Comparison of ENCODE assay signal across 23 cellular contexts in the genomic region with DNA sequence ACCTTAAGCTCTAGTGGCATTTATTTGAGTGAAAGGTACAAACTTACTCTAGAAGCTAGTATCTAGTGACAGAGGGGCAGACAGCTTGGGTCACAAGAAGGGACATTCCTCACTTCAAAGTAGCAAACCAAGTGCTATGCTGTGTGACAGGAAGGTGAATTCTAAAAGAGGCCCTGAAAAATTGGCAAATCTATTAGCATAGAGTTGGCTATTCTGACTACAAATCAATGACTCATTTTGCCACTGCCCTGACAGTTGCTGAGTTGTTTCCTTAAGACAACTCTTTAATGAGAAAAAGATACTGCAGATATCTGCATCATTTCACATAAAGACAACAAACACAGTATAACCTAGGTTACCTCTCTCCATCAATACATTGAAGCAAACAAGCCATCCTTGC.
DNase-seq lines count a peak whose midpoint lies in the region; ATAC-seq, FAIRE-seq and TF ChIP-seq lines count a peak whose summit lies in the region.
"Had no signal": no experiment of that assay in that cellular context is flagged by ENCODE, and none has a peak within 500 bp of the region (broad histone marks: within the 10 kb centered on the region; RNA-seq: fewer than 3 reads in every experiment).

No MANE protein-coding gene starts in this region.

- no peaks in the 10 kb centered on the region for H3K36me3 ChIP-seq in GM12878 (ENCODE audit: control insufficient read depth in 2 of 2, insufficient read depth in 2 of 2, low read length in 1 of 2)
- H3K36me3 ChIP-seq: HAP-1 had no signal

- H3K36me3 Mint-ChIP-seq in activated T-cell treated with anti-CD3 and anti-CD28 coated beads, Interleukin-2, amount 50 U/mL, for 4 hours (ENCODE audit: insufficient read depth) = no peaks in the 10 kb centered on the region
- no peaks in the 10 kb centered on the region for H3K36me3 Mint-ChIP-seq in activated naive CD8-positive, alpha-beta T cell treated with anti-CD3 and anti-CD28 coated beads, Interleukin-2, amount 50 U/mL, for 24 hours (ENCODE audit: low read depth)
- no peaks in the 10 kb centered on the region for H3K36me3 Mint-ChIP-seq in activated CD4-positive, alpha-beta memory T cell treated with anti-CD3 and anti-CD28 coated beads, Interleukin-2, amount 10 ng/mL, durations not matched to agents 7 days and 5 days (ENCODE audit: low read depth)
- H3K36me3 Mint-ChIP-seq: IgD-negative memory B cell had no signal

- peak; percentile 48 for ATAC-seq in GM12878
- peak; percentile 53 for ATAC-seq in foreskin keratinocyte
- ATAC-seq in activated T-cell treated with anti-CD3 and anti-CD28 coated beads, Interleukin-2, amount 50 U/mL, for 4 hours = no peak
- no peak for ATAC-seq in activated naive CD8-positive, alpha-beta T cell treated with anti-CD3 and anti-CD28 coated beads, Interleukin-2, amount 50 U/mL, for 24 hours
- ATAC-seq: Panc1, SK-N-SH treated with all-trans-retinoic acid at 6 μM for 48 hours had no signal

- H3K4me1 ChIP-seq in GM12878 (ENCODE audit: control insufficient read depth, insufficient read depth, low read length) (no peaks in the 10 kb centered on the region), foreskin keratinocyte (no peaks in the 10 kb centered on the region)
- H3K4me1 ChIP-seq: HAP-1 had no signal

- DNase-seq in HT-29 (ENCODE audit: low spot score) (peak; percentile 16), GM12878 (ENCODE audit: low read depth, low spot score) (no peak), foreskin keratinocyte (peak; percentile 6 to 20)
- no peak for DNase-seq in activated T-cell treated with anti-CD3 and anti-CD28 coated beads, Interleukin-2, amount 50 U/mL, for 4 hours
- DNase-seq in activated naive CD8-positive, alpha-beta T cell treated with anti-CD3 and anti-CD28 coated beads, Interleukin-2, amount 50 U/mL, for 24 hours = no peak
- DNase-seq in activated CD4-positive, alpha-beta T cell treated with anti-CD3 and anti-CD28 coated beads, Interleukin-2, amount 50 U/mL, for 1 hour = no peak
- no peak for DNase-seq in activated CD4-positive, alpha-beta memory T cell treated with anti-CD3 and anti-CD28 coated beads, Interleukin-2, amount 10 ng/mL, durations not matched to agents 7 days and 5 days
- DNase-seq: Calu3; CD8-positive, alpha-beta memory T cell; MV-4-11; NCI-H1105 treated with DMSO at 0.1 percent for 48 hours; NCI-H2029 treated with DMSO at 0.1 percent for 48 hours; NCI-H226; NCI-H510A treated with DMSO at 0.1 percent for 48 hours; NCI-H748 treated with DMSO at 0.1 percent for 48 hours had no signal

- no peaks in the 10 kb centered on the region for H4K20me1 ChIP-seq in GM12878 (ENCODE audit: control insufficient read depth, insufficient read depth)

- RAD21 ChIA-PET in GM12878 (lab: Charles Lee; ENCODE audit: unreplicated experiment) = interaction anchor here (1.1 kb wide), 1 partner anchor 38 kb away, joined by 3 read pairs; no protein-coding TSS in a partner anchor

- H3K79me2 ChIP-seq in GM12878 (ENCODE audit: control insufficient read depth, insufficient read depth, low read length) = no peaks in the 10 kb centered on the region

- POLR2A ChIA-PET in GM12878 (lab: Charles Lee) = no interaction called here
- POLR2A ChIA-PET in activated CD4-positive, alpha-beta memory T cell treated with anti-CD3 and anti-CD28 coated beads, Interleukin-2, amount 10 ng/mL, durations not matched to agents 7 days and 5 days (lab: Charles Lee) = no interaction called here

- SMC1A ChIA-PET in GM12878 (lab: Charles Lee; ENCODE audit: uncharacterized antibody, unreplicated experiment) = no interaction called here

- H3K27ac Mint-ChIP-seq in activated naive CD8-positive, alpha-beta T cell treated with anti-CD3 and anti-CD28 coated beads, Interleukin-2, amount 50 U/mL, for 24 hours = no peak overlapping the region
- H3K27ac Mint-ChIP-seq in activated CD4-positive, alpha-beta memory T cell treated with anti-CD3 and anti-CD28 coated beads, Interleukin-2, amount 10 ng/mL, durations not matched to agents 7 days and 5 days = no peak overlapping the region
- H3K27ac Mint-ChIP-seq: CD8-positive, alpha-beta memory T cell; IgD-negative memory B cell had no signal

- H3K4me3 Mint-ChIP-seq in activated T-cell treated with anti-CD3 and anti-CD28 coated beads, Interleukin-2, amount 50 U/mL, for 4 hours = no peak overlapping the region
- H3K4me3 Mint-ChIP-seq in activated naive CD8-positive, alpha-beta T cell treated with anti-CD3 and anti-CD28 coated beads, Interleukin-2, amount 50 U/mL, for 24 hours = no peak overlapping the region
- no peak overlapping the region for H3K4me3 Mint-ChIP-seq in activated CD4-positive, alpha-beta memory T cell treated with anti-CD3 and anti-CD28 coated beads, Interleukin-2, amount 10 ng/mL, durations not matched to agents 7 days and 5 days
- H3K4me3 Mint-ChIP-seq: CD8-positive, alpha-beta memory T cell; IgD-negative memory B cell had no signal

- TF ChIP-seq RAD21 in GM12878 (IDR thresholded peaks at IDR 0.05; ENCODE audit: insufficient read depth, low read depth, low read length) = no peak

- H3K4me2 ChIP-seq in GM12878 (ENCODE audit: control insufficient read depth, insufficient read depth) = no peak overlapping the region

- TF ChIP-seq EP300 in GM12878 (IDR thresholded peaks at IDR 0.05; ENCODE audit: borderline replicate concordance in 1 of 2, control insufficient read depth in 1 of 2, low read depth in 2 of 2, low read length in 2 of 2) = no peak

- no peak for TF ChIP-seq CTCF in 22Rv1 (IDR thresholded peaks at IDR 0.05)
- TF ChIP-seq CTCF in GM12878 (IDR thresholded peaks at IDR 0.05 in 2 of 3, conservative IDR thresholded peaks at IDR 0.05 in 1 of 3; ENCODE audit: control insufficient read depth in 2 of 3, extremely low read depth in 1 of 3, insufficient read depth in 1 of 3, low read depth in 3 of 3, low read length in 3 of 3) = no peak
- TF ChIP-seq CTCF in foreskin keratinocyte (conservative IDR thresholded peaks at IDR 0.05) = no peak

- no peaks in the 10 kb centered on the region for H3K4me1 Mint-ChIP-seq in activated T-cell treated with anti-CD3 and anti-CD28 coated beads, Interleukin-2, amount 50 U/mL, for 4 hours (ENCODE audit: low read depth)
- no peaks in the 10 kb centered on the region for H3K4me1 Mint-ChIP-seq in activated naive CD8-positive, alpha-beta T cell treated with anti-CD3 and anti-CD28 coated beads, Interleukin-2, amount 50 U/mL, for 24 hours
- H3K4me1 Mint-ChIP-seq in activated CD4-positive, alpha-beta memory T cell treated with anti-CD3 and anti-CD28 coated beads, Interleukin-2, amount 10 ng/mL, durations not matched to agents 7 days and 5 days = no peaks in the 10 kb centered on the region
- H3K4me1 Mint-ChIP-seq: CD8-positive, alpha-beta memory T cell; IgD-negative memory B cell had no signal

- CTCF ChIA-PET in GM12878 (lab: Yijun Ruan, JAX) = no interaction called here
- CTCF ChIA-PET in activated CD4-positive, alpha-beta memory T cell treated with anti-CD3 and anti-CD28 coated beads, Interleukin-2, amount 10 ng/mL, durations not matched to agents 7 days and 5 days (lab: Charles Lee) = no interaction called here

- H2AFZ ChIP-seq in GM12878 (ENCODE audit: control insufficient read depth, low read depth, low read length) = no peak overlapping the region

- peak overlapping the region; percentile 53; the same call in 1 of the 2 replicates for H3K27ac ChIP-seq in 22Rv1
- no peak overlapping the region for H3K27ac ChIP-seq in GM12878 (ENCODE audit: control insufficient read depth, insufficient read depth)
- H3K27ac ChIP-seq in foreskin keratinocyte = no peak overlapping the region
- H3K27ac ChIP-seq: C4-2B, HL-60 had no signal

- H3K9me3 Mint-ChIP-seq in activated T-cell treated with anti-CD3 and anti-CD28 coated beads, Interleukin-2, amount 50 U/mL, for 4 hours = peaks cover 20% of the 10 kb centered on the region
- peaks cover 12% of the 10 kb centered on the region for H3K9me3 Mint-ChIP-seq in activated naive CD8-positive, alpha-beta T cell treated with anti-CD3 and anti-CD28 coated beads, Interleukin-2, amount 50 U/mL, for 24 hours
- H3K9me3 Mint-ChIP-seq in activated CD4-positive, alpha-beta memory T cell treated with anti-CD3 and anti-CD28 coated beads, Interleukin-2, amount 10 ng/mL, durations not matched to agents 7 days and 5 days = peaks cover 12% of the 10 kb centered on the region

- no peaks in the 10 kb centered on the region for H3K9me3 ChIP-seq in GM12878 (replicated peaks; ENCODE audit: control insufficient read depth, insufficient read depth, low read length)
- H3K9me3 ChIP-seq: HAP-1 had no signal

- BruUV-seq in GM12878 (replicated peaks; lab: Mats Ljungman, UMichigan) = no TSS peak

- no peaks in the 10 kb centered on the region for H3K27me3 ChIP-seq in GM12878 (replicated peaks in 1 of 2; ENCODE audit: control insufficient read depth in 2 of 2, insufficient read depth in 2 of 2, low read length in 1 of 2)
- H3K27me3 ChIP-seq in foreskin keratinocyte = no peaks in the 10 kb centered on the region

- no peak overlapping the region for H3K9ac ChIP-seq in GM12878 (ENCODE audit: control insufficient read depth, insufficient read depth, low read length)

- in situ Hi-C loops in GM12878 (cut with MboI) = no loop called here

- no peak for TF ChIP-seq POLR2A in GM12878 (IDR thresholded peaks at IDR 0.05; ENCODE audit: low read depth, low read length)

- FAIRE-seq in GM12878 (lab: Jason Lieb, UNC) = no peak
- FAIRE-seq: A204.1 had no signal

- no peaks in the 10 kb centered on the region for H3K27me3 Mint-ChIP-seq in activated T-cell treated with anti-CD3 and anti-CD28 coated beads, Interleukin-2, amount 50 U/mL, for 4 hours (ENCODE audit: low read depth)
- no peaks in the 10 kb centered on the region for H3K27me3 Mint-ChIP-seq in activated naive CD8-positive, alpha-beta T cell treated with anti-CD3 and anti-CD28 coated beads, Interleukin-2, amount 50 U/mL, for 24 hours
- H3K27me3 Mint-ChIP-seq in activated CD4-positive, alpha-beta memory T cell treated with anti-CD3 and anti-CD28 coated beads, Interleukin-2, amount 10 ng/mL, durations not matched to agents 7 days and 5 days = no peaks in the 10 kb centered on the region
- H3K27me3 Mint-ChIP-seq: CD8-positive, alpha-beta memory T cell; IgD-negative memory B cell had no signal

- intact Hi-C loops in GM12878 (cut with micrococcal nuclease; ENCODE audit: unreplicated experiment) = no loop called here

- no peak overlapping the region for H3K4me3 ChIP-seq in GM12878
- H3K4me3 ChIP-seq: HAP-1 had no signal

Comparison
In these comparisons a context has a peak if more than half of its experiments do, and no peak if none do; other contexts are left out.
1. DNase-seq: peak in HT-29 (single experiment) and foreskin keratinocyte (2 of 2); none in GM12878 (single experiment), activated T-cell treated with anti-CD3 and anti-CD28 coated beads, Interleukin-2, amount 50 U/mL, for 4 hours (single experiment), activated naive CD8-positive, alpha-beta T cell treated with anti-CD3 and anti-CD28 coated beads, Interleukin-2, amount 50 U/mL, for 24 hours (single experiment), activated CD4-positive, alpha-beta T cell treated with anti-CD3 and anti-CD28 coated beads, Interleukin-2, amount 50 U/mL, for 1 hour (single experiment) and activated CD4-positive, alpha-beta memory T cell treated with anti-CD3 and anti-CD28 coated beads, Interleukin-2, amount 10 ng/mL, durations not matched to agents 7 days and 5 days (single experiment).
2. ATAC-seq: peak in GM12878 (single experiment) and foreskin keratinocyte (single experiment); none in activated T-cell treated with anti-CD3 and anti-CD28 coated beads, Interleukin-2, amount 50 U/mL, for 4 hours (0 of 2) and activated naive CD8-positive, alpha-beta T cell treated with anti-CD3 and anti-CD28 coated beads, Interleukin-2, amount 50 U/mL, for 24 hours (single experiment).